11 cellular contexts compared by ENCODE assay signal in genomic region chr12:94761559-94761958, GRCh38.
DNase-seq lines count a peak whose midpoint lies in the region; ATAC-seq, FAIRE-seq and TF ChIP-seq lines count a peak whose summit lies in the region.
"Had no signal": no experiment of that assay in that cellular context is flagged by ENCODE, and none has a peak within 500 bp of the region (broad histone marks: within the 10 kb centered on the region; RNA-seq: fewer than 3 reads in every experiment).

No MANE protein-coding gene starts in this region.

- H3K9me2 ChIP-seq in hepatocyte (replicated peaks; ENCODE audit: insufficient read depth) = no peaks in the 10 kb centered on the region

- no peak for DNase-seq in stimulated activated naive CD8-positive, alpha-beta T cell treated with anti-CD3 and anti-CD28 coated beads, Interleukin-15, Interleukin-2, amounts not matched to agents 100 U/mL and 50 U/mL, for 24 hours
- no peak for DNase-seq in stimulated activated naive CD8-positive, alpha-beta T cell treated with anti-CD3 and anti-CD28 coated beads, Interleukin-15, amount 100 ng/mL, for 72 hours
- DNase-seq in SJSA1 (ENCODE audit: low read depth in 1 of 2, low spot score in 2 of 2) (peak; percentile 68 to 83), fibroblast of the aortic adventitia (ENCODE audit: low read depth) (peak; percentile 85), urothelium cell line (ENCODE audit: low spot score) (peak; percentile 53), NCI-H2029 (lab: John Stamatoyannopoulos, UW) (no peak), hepatocyte (ENCODE audit: low spot score) (no peak)
- no peak for DNase-seq in effector CD4-positive, alpha-beta T cell
- DNase-seq: hypothalamus had no signal

- peaks cover 3% of the 10 kb centered on the region; the same call in 1 of the 2 replicates for H3K27me3 ChIP-seq in SJSA1 (replicated peaks)
- no peaks in the 10 kb centered on the region for H3K27me3 ChIP-seq in hepatocyte

- H3K27me3 Mint-ChIP-seq in stimulated activated naive CD8-positive, alpha-beta T cell treated with anti-CD3 and anti-CD28 coated beads, Interleukin-15, amount 100 ng/mL, for 72 hours = peaks cover 12% of the 10 kb centered on the region

- H3K4me3 Mint-ChIP-seq in stimulated activated naive CD8-positive, alpha-beta T cell treated with anti-CD3 and anti-CD28 coated beads, Interleukin-15, amount 100 ng/mL, for 72 hours = no peak overlapping the region
- H3K4me3 Mint-ChIP-seq: WTC11 had no signal

- H3K4me1 Mint-ChIP-seq in stimulated activated naive CD8-positive, alpha-beta T cell treated with anti-CD3 and anti-CD28 coated beads, Interleukin-15, amount 100 ng/mL, for 72 hours = no peaks in the 10 kb centered on the region
- H3K4me1 Mint-ChIP-seq: WTC11 had no signal

- ATAC-seq in stimulated activated naive CD8-positive, alpha-beta T cell treated with anti-CD3 and anti-CD28 coated beads, Interleukin-15, Interleukin-2, amounts not matched to agents 100 U/mL and 50 U/mL, for 24 hours = peak; percentile 83
- ATAC-seq in stimulated activated naive CD8-positive, alpha-beta T cell treated with anti-CD3 and anti-CD28 coated beads, Interleukin-15, amount 100 ng/mL, for 72 hours = no peak
- ATAC-seq: WTC11 had no signal

- H3K36me3 ChIP-seq in SJSA1 (no peaks in the 10 kb centered on the region), hepatocyte (replicated peaks; ENCODE audit: insufficient read depth, low read depth) (no peaks in the 10 kb centered on the region)

- H3K9me3 Mint-ChIP-seq in stimulated activated naive CD8-positive, alpha-beta T cell treated with anti-CD3 and anti-CD28 coated beads, Interleukin-15, amount 100 ng/mL, for 72 hours = no peaks in the 10 kb centered on the region
- H3K9me3 Mint-ChIP-seq: WTC11 had no signal

- H3K27ac Mint-ChIP-seq in stimulated activated naive CD8-positive, alpha-beta T cell treated with anti-CD3 and anti-CD28 coated beads, Interleukin-15, amount 100 ng/mL, for 72 hours = no peak overlapping the region
- H3K27ac Mint-ChIP-seq: WTC11 had no signal

- H3K27ac ChIP-seq in SJSA1 (peak overlapping the region; percentile 79), hepatocyte (no peak overlapping the region)

- no peak overlapping the region for H2AFZ ChIP-seq in hepatocyte

- TF ChIP-seq CTCF in fibroblast of the aortic adventitia (IDR thresholded peaks at IDR 0.05; ENCODE audit: insufficient read depth, low read length) = no peak
- TF ChIP-seq CTCF in hepatocyte (IDR thresholded peaks at IDR 0.05; ENCODE audit: poor library complexity) = no peak

- no peaks in the 10 kb centered on the region for H3K9me3 ChIP-seq in SJSA1 (replicated peaks)
- H3K9me3 ChIP-seq in hepatocyte (ENCODE audit: low read depth) = no peaks in the 10 kb centered on the region

- H3K4me2 ChIP-seq in hepatocyte = no peak overlapping the region

- H3K79me2 ChIP-seq in hepatocyte = no peaks in the 10 kb centered on the region

- no peaks in the 10 kb centered on the region for H4K20me1 ChIP-seq in hepatocyte (ENCODE audit: insufficient read depth, poor library complexity, severe bottlenecking)

- WGBS in hepatocyte (ENCODE audit: low lambda C conversion rate, missing lambda C conversion rate) = 82% methylated on average over 3 of the region's 3 CpGs

- no peak for FAIRE-seq in urothelium cell line (lab: Jason Lieb, UNC)
- FAIRE-seq: D721Med had no signal

- H3K4me3 ChIP-seq in SJSA1 (no peak overlapping the region), fibroblast of the aortic adventitia (ENCODE audit: low read depth, low read length) (no peak overlapping the region), hepatocyte (no peak overlapping the region)

- H3K4me1 ChIP-seq in SJSA1 (replicated peaks) (peaks cover 12% of the 10 kb centered on the region), hepatocyte (ENCODE audit: insufficient read depth) (peaks cover 3% of the 10 kb centered on the region)

Comparison
In these comparisons a context has a peak if more than half of its experiments do, and no peak if none do; other contexts are left out.
1. DNase-seq: peak in SJSA1 (2 of 2), fibroblast of the aortic adventitia (single experiment) and urothelium cell line (single experiment); none in stimulated activated naive CD8-positive, alpha-beta T cell treated with anti-CD3 and anti-CD28 coated beads, Interleukin-15, Interleukin-2, amounts not matched to agents 100 U/mL and 50 U/mL, for 24 hours (single experiment), stimulated activated naive CD8-positive, alpha-beta T cell treated with anti-CD3 and anti-CD28 coated beads, Interleukin-15, amount 100 ng/mL, for 72 hours (0 of 2), NCI-H2029 (single experiment), effector CD4-positive, alpha-beta T cell (single experiment) and hepatocyte (single experiment).